ENCODE assay signal across 15 cellular contexts in genomic region chr4:53684448-53684847, GRCh38.
DNase-seq lines count a peak whose midpoint lies in the region; ATAC-seq, FAIRE-seq and TF ChIP-seq lines count a peak whose summit lies in the region.
"Had no signal": no experiment of that assay in that cellular context is flagged by ENCODE, and none has a peak within 500 bp of the region (broad histone marks: within the 10 kb centered on the region; RNA-seq: fewer than 3 reads in every experiment).

No MANE protein-coding gene starts in this region.

- H3K4me3 ChIP-seq in GM23248 (no peak overlapping the region), IMR-90 (ENCODE audit: insufficient read depth, low read depth, low read length) (no peak overlapping the region), fibroblast of villous mesenchyme (ENCODE audit: low read depth, low read length) (no peak overlapping the region), Peyer's patch (no peak overlapping the region)
- H3K4me3 ChIP-seq: BLaER1 treated with 17β-estradiol and CSF1 and Interleukin-3, amounts not matched to agents 10 nM and 100 nM had no signal

- H3K4me2 ChIP-seq in GM23248 (ENCODE audit: unreplicated experiment) (no peak overlapping the region), IMR-90 (ENCODE audit: low read depth, low read length) (no peak overlapping the region)

- H2BK20ac ChIP-seq in IMR-90 (ENCODE audit: low read depth, low read length), result peak overlapping the region; percentile 44

- H2BK15ac ChIP-seq in IMR-90 (ENCODE audit: low read depth, low read length), result peak overlapping the region; percentile 59; the same call in 1 of the 3 replicates

- H3K36me3 Mint-ChIP-seq in nephron progenitor cell (ENCODE audit: low read depth), result no peaks in the 10 kb centered on the region
- H3K36me3 Mint-ChIP-seq: CD4-positive, CD25-positive, alpha-beta regulatory T cell had no signal

- intact Hi-C loops in IMR-90 (cut with micrococcal nuclease), result no loop called here

- H3K27ac ChIP-seq in GM23248 (no peak overlapping the region), IMR-90 (ENCODE audit: insufficient read depth, low read length) (no peak overlapping the region), Peyer's patch (no peak overlapping the region)
- H3K27ac ChIP-seq: BLaER1 treated with 17β-estradiol and CSF1 and Interleukin-3, amounts not matched to agents 10 nM and 100 nM had no signal

- no peaks in the 10 kb centered on the region for H3K79me2 ChIP-seq in GM23248 (ENCODE audit: insufficient read depth)

- no peaks in the 10 kb centered on the region for H3K9me3 ChIP-seq in GM23248 (ENCODE audit: low read depth)
- peaks cover 3% of the 10 kb centered on the region for H3K9me3 ChIP-seq in IMR-90 (ENCODE audit: control insufficient read depth, insufficient read depth, low read length)
- no peaks in the 10 kb centered on the region for H3K9me3 ChIP-seq in Peyer's patch

- TF ChIP-seq CTCF in IMR-90 (conservative IDR thresholded peaks at IDR 0.05; ENCODE audit: low read depth, low read length) (no peak), fibroblast of villous mesenchyme (IDR thresholded peaks at IDR 0.05; ENCODE audit: insufficient read depth, low read depth, low read length) (no peak), nephron progenitor cell (IDR thresholded peaks at IDR 0.05) (no peak), Peyer's patch (IDR thresholded peaks at IDR 0.05) (no peak)

- peak overlapping the region in 1 of 2 experiments; percentile 49; a peak in 2 of 4 replicates for H4K8ac ChIP-seq in IMR-90 (ENCODE audit: low read depth in 2 of 2, low read length in 2 of 2)

- CTCF ChIA-PET in IMR-90 (lab: Yijun Ruan, JAX), result interaction anchor here (0.5 to 1.0 kb wide), 2 partner anchors 9 to 78 kb away, joined by 3 to 4 read pairs; no protein-coding TSS in a partner anchor

- H2AK9ac ChIP-seq in IMR-90 (replicated peaks; ENCODE audit: low read depth, low read length, poor library complexity), result no peak overlapping the region

- no peak for ATAC-seq in IMR-90 (ENCODE audit: low read depth)
- ATAC-seq: HCT116 had no signal

- H3K4me1 ChIP-seq in GM23248 (ENCODE audit: insufficient read depth) (peaks cover 55% of the 10 kb centered on the region), IMR-90 (ENCODE audit: control insufficient read depth, insufficient read depth, low read length) (peaks cover 19% of the 10 kb centered on the region), Peyer's patch (no peaks in the 10 kb centered on the region)

- no TSS peak for BruUV-seq in IMR-90 (replicated peaks; lab: Mats Ljungman, UMichigan)

- peaks cover 3% of the 10 kb centered on the region for H3K27me3 Mint-ChIP-seq in nephron progenitor cell (ENCODE audit: low read depth, poor library complexity)

- no peak overlapping the region for H2BK5ac ChIP-seq in IMR-90 (ENCODE audit: low read depth, low read length, poor library complexity, severe bottlenecking)

- H3F3A ChIP-seq in GM23248 (ENCODE audit: insufficient read depth), result peaks cover 33% of the 10 kb centered on the region

- peak overlapping the region; percentile 49; the same call in 1 of the 2 replicates for H3K23ac ChIP-seq in IMR-90 (ENCODE audit: low read depth, low read length)

- DNase-seq in GM23248 (no peak), IMR-90 (no peak), fibroblast of villous mesenchyme (ENCODE audit: low read depth) (peak; percentile 28), nephron progenitor cell (no peak), Peyer's patch (no peak), NCI-H2107 treated with DMSO at 0.1 percent for 48 hours (lab: John Stamatoyannopoulos, UW; ENCODE audit: unreplicated experiment) (no peak), amygdala (lab: John Stamatoyannopoulos, UW) (no peak), RCC 7860 (ENCODE audit: low spot score) (no peak)
- DNase-seq: ACHN; CD4-positive, CD25-positive, alpha-beta regulatory T cell; DMS53; GF-D8 had no signal

- H2AFZ ChIP-seq in GM23248, result peak overlapping the region; percentile 34; the same call in 1 of the 2 replicates
- no peak overlapping the region for H2AFZ ChIP-seq in IMR-90 (replicated peaks; ENCODE audit: low read length, poor library complexity)

- H3K9ac ChIP-seq in GM23248 (no peak overlapping the region), IMR-90 (ENCODE audit: low read depth, low read length) (no peak overlapping the region)
- H3K9ac ChIP-seq: BLaER1 treated with 17β-estradiol and CSF1 and Interleukin-3, amounts not matched to agents 10 nM and 100 nM had no signal

- H3K27me3 ChIP-seq in GM23248 (replicated peaks; ENCODE audit: insufficient read depth) (no peaks in the 10 kb centered on the region), IMR-90 (ENCODE audit: control insufficient read depth, insufficient read depth, low read length) (no peaks in the 10 kb centered on the region), Peyer's patch (no peaks in the 10 kb centered on the region)
- H3K27me3 ChIP-seq: BLaER1 treated with 17β-estradiol and CSF1 and Interleukin-3, amounts not matched to agents 10 nM and 100 nM had no signal

- no peak for FAIRE-seq in RCC 7860 (lab: Jason Lieb, UNC)
- FAIRE-seq: H54 had no signal

- H4K91ac ChIP-seq in IMR-90 (ENCODE audit: insufficient read depth, low read depth, low read length), result peak overlapping the region; percentile 68; the same call in 1 of the 2 replicates

- H3K9me3 Mint-ChIP-seq in nephron progenitor cell, result peaks cover 13% of the 10 kb centered on the region

- H4K20me1 ChIP-seq in GM23248 (ENCODE audit: insufficient read depth) (no peaks in the 10 kb centered on the region), IMR-90 (ENCODE audit: insufficient read depth, low read length) (no peaks in the 10 kb centered on the region)
- H4K20me1 ChIP-seq: BLaER1 treated with 17β-estradiol and CSF1 and Interleukin-3, amounts not matched to agents 10 nM and 100 nM had no signal

- H3K4me3 Mint-ChIP-seq in nephron progenitor cell, result no peak overlapping the region
- H3K4me3 Mint-ChIP-seq: CD4-positive, CD25-positive, alpha-beta regulatory T cell had no signal

- H3K9me1 ChIP-seq in IMR-90 (ENCODE audit: insufficient read depth, low read length), result peaks cover 21% of the 10 kb centered on the region

- dilution Hi-C loops in IMR-90 (cut with HindIII; ENCODE audit: low sequenced_read_pairs, unreplicated experiment), result no loop called here

- peak overlapping the region; percentile 18; the same call in 1 of the 2 replicates for H3K18ac ChIP-seq in IMR-90 (ENCODE audit: low read depth, low read length)

- H3K9me2 ChIP-seq in GM23248 (ENCODE audit: insufficient read depth), result no peaks in the 10 kb centered on the region

- no peak for TF ChIP-seq RAD21 in IMR-90 (IDR thresholded peaks at IDR 0.05; ENCODE audit: low read length)

- no peaks in the 10 kb centered on the region for H3K36me3 ChIP-seq in GM23248 (ENCODE audit: low read depth)
- H3K36me3 ChIP-seq in IMR-90 (ENCODE audit: control insufficient read depth, insufficient read depth, low read length), result no peaks in the 10 kb centered on the region
- H3K36me3 ChIP-seq in Peyer's patch, result no peaks in the 10 kb centered on the region
- H3K36me3 ChIP-seq: BLaER1 treated with 17β-estradiol and CSF1 and Interleukin-3, amounts not matched to agents 10 nM and 100 nM had no signal

- H3K4me1 Mint-ChIP-seq in nephron progenitor cell, result peaks cover 43% of the 10 kb centered on the region
- H3K4me1 Mint-ChIP-seq: CD4-positive, CD25-positive, alpha-beta regulatory T cell had no signal

- peak overlapping the region; percentile 42 for H3K4ac ChIP-seq in IMR-90 (ENCODE audit: low read depth, low read length)

- POLR2A ChIA-PET in IMR-90 (lab: Charles Lee; ENCODE audit: unreplicated experiment), result interaction anchor here (0.6 kb wide), 1 partner anchor 312 kb away, joined by 4 read pairs; no protein-coding TSS in a partner anchor

- in situ Hi-C loops in GM23248 (cut with MboI) (no loop called here), IMR-90 (cut with MboI; ENCODE audit: low sequenced_read_pairs) (no loop called here)

- H3K27ac Mint-ChIP-seq in nephron progenitor cell, result peak overlapping the region; percentile 46
- H3K27ac Mint-ChIP-seq: CD4-positive, CD25-positive, alpha-beta regulatory T cell had no signal

- H4K5ac ChIP-seq in IMR-90 (ENCODE audit: low read depth, low read length), result peak overlapping the region; percentile 6; the same call in 1 of the 2 replicates

- H3K56ac ChIP-seq in IMR-90 (ENCODE audit: extremely low read depth, insufficient read depth, low read length), result no peak overlapping the region

- peak overlapping the region; percentile 34 for H3K14ac ChIP-seq in IMR-90 (replicated peaks; ENCODE audit: low read depth, low read length)

- 41 to 45% methylated on average over 4 of the region's 4 CpGs for WGBS in GM23248 (ENCODE audit: low coverage in 1 of 2, low lambda C conversion rate in 2 of 2, missing lambda C conversion rate in 2 of 2), 2 experiments
- no CpG with 5 or more reads among the region's 4 CpGs for WGBS in IMR-90 (ENCODE audit: extremely low coverage in 2 of 2, insufficient read length in 1 of 2), 2 experiments

- peak overlapping the region; percentile 40; the same call in 1 of the 2 replicates for H2AK5ac ChIP-seq in IMR-90 (ENCODE audit: low read depth, low read length)

- H2BK120ac ChIP-seq in IMR-90 (ENCODE audit: low read depth, low read length), result peak overlapping the region; percentile 83

- TF ChIP-seq POLR2A in IMR-90 (IDR thresholded peaks at IDR 0.05; ENCODE audit: low read depth, low read length) (no peak), Peyer's patch (IDR thresholded peaks at IDR 0.05) (no peak)

- H3K79me1 ChIP-seq in IMR-90 (ENCODE audit: low read depth in 1 of 2, low read length in 2 of 2), result no peaks in the 10 kb centered on the region

TF ChIP-seq in IMR-90, 13 proteins besides CTCF, POLR2A, EP300 and RAD21:
- TF ChIP-seq MAFK (IDR thresholded peaks at IDR 0.05; ENCODE audit: low read depth, low read length) (no peak), ELK1 (IDR thresholded peaks at IDR 0.05; ENCODE audit: borderline replicate concordance, low read depth, low read length) (no peak), MAZ (IDR thresholded peaks at IDR 0.05; ENCODE audit: borderline replicate concordance, low read depth, low read length) (no peak)
